Comparison of ENCODE assay signal across 8 cellular contexts in the genomic region with DNA sequence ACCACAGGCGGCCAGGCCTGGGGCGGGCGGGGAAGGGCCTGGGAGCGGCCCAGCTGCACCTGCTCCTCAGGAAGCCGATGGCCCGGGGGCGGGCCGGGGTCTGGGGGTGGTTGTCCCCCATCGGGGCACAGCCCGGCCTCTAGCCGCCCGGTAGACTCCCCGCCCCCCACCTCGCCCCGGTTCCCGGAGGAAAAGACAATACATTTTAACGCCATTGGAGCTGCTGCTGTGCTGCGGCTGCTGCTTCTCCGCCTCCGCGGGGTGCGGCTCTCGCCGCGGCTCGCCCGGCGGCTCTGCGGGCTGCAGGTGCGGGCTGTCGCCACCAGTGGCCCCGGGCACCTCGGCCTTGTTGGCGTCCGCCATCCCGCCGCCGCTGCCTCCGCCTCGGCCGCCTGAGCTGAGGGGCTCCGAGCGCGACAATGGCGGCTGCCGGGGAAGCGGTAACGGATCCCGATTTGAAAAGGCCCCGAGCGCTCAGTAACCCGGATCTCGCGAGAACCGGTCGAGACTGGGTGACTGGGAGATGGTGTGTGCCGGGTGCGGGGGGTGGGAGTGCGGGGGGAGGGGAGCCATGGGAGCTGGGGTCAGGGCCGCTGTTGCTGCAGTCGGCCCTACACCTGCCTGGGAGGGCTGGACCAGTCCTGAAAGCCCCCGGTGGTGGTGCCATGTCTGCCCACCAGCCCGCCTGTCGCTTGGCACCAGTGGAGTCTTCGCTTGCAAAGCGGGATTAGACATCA. TPM values are rescaled to one million over a fixed set of nuclear protein-coding genes. Genes with fewer than 3 reads are reported as not detected.
DNase-seq lines count a peak whose midpoint lies in the region; ATAC-seq and TF ChIP-seq lines count a peak whose summit lies in the region.

A gene with protein sequence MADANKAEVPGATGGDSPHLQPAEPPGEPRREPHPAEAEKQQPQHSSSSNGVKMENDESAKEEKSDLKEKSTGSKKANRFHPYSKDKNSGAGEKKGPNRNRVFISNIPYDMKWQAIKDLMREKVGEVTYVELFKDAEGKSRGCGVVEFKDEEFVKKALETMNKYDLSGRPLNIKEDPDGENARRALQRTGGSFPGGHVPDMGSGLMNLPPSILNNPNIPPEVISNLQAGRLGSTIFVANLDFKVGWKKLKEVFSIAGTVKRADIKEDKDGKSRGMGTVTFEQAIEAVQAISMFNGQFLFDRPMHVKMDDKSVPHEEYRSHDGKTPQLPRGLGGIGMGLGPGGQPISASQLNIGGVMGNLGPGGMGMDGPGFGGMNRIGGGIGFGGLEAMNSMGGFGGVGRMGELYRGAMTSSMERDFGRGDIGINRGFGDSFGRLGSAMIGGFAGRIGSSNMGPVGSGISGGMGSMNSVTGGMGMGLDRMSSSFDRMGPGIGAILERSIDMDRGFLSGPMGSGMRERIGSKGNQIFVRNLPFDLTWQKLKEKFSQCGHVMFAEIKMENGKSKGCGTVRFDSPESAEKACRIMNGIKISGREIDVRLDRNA (minus strand): TSS at position 421 of the 737 bp plus-strand sequence. CDS start 58 bp downstream, at position 363.

- H3K27ac ChIP-seq in thymus (ENCODE audit: low read depth) = peak within 1 kb of the TSS; percentile 31

- peaks cover 3% of the 10 kb centered on the region for H3K9me3 Mint-ChIP-seq in activated naive CD8-positive, alpha-beta T cell treated with anti-CD3 and anti-CD28 coated beads for 36 hours
- peaks cover 7% of the 10 kb centered on the region for H3K9me3 Mint-ChIP-seq in osteocyte (ENCODE audit: unreplicated experiment)

- peak within 1 kb of the TSS; percentile 86 for H3K4me3 ChIP-seq in thymus (ENCODE audit: low read length)

- peaks cover 6% of the 10 kb centered on the region for H3K4me1 ChIP-seq in thymus (ENCODE audit: control insufficient read depth, insufficient read depth, low read length)

- peak within 1 kb of the TSS; percentile 87 for H3K4me3 Mint-ChIP-seq in activated naive CD8-positive, alpha-beta T cell treated with anti-CD3 and anti-CD28 coated beads for 36 hours
- H3K4me3 Mint-ChIP-seq in osteocyte (ENCODE audit: unreplicated experiment) = peak within 1 kb of the TSS; percentile 83

- ATAC-seq in GM21423 (IDR thresholded peaks at IDR 0.05; ENCODE audit: unreplicated experiment) (peak; percentile 62), Right ventricle myocardium inferior (peak; percentile 76)

- peak; percentile 75 for DNase-seq in Caki2 (ENCODE audit: low read depth)
- DNase-seq in HuH-7 (ENCODE audit: low spot score) = peak; percentile 56
- DNase-seq in SK-MEL-5 (ENCODE audit: low read depth, low spot score) = peak; percentile 45
- peak; percentile 77 for DNase-seq in activated naive CD8-positive, alpha-beta T cell treated with anti-CD3 and anti-CD28 coated beads for 36 hours
- peak; percentile 74 for DNase-seq in Right ventricle myocardium inferior (ENCODE audit: missing footprints)
- DNase-seq in osteocyte (ENCODE audit: extremely low spot score, unreplicated experiment) = peak; percentile 94

- H3K4me1 Mint-ChIP-seq in activated naive CD8-positive, alpha-beta T cell treated with anti-CD3 and anti-CD28 coated beads for 36 hours = peaks cover 17% of the 10 kb centered on the region
- peaks cover 14% of the 10 kb centered on the region for H3K4me1 Mint-ChIP-seq in osteocyte (ENCODE audit: unreplicated experiment)

- H3K27me3 Mint-ChIP-seq in activated naive CD8-positive, alpha-beta T cell treated with anti-CD3 and anti-CD28 coated beads for 36 hours = peaks cover 11% of the 10 kb centered on the region
- peaks cover 11% of the 10 kb centered on the region for H3K27me3 Mint-ChIP-seq in osteocyte (ENCODE audit: unreplicated experiment)

- no peaks in the 10 kb centered on the region for H3K36me3 ChIP-seq in thymus (ENCODE audit: control insufficient read depth, insufficient read depth)

- no peaks in the 10 kb centered on the region for H3K9me3 ChIP-seq in thymus (ENCODE audit: control insufficient read depth)

- no peak for TF ChIP-seq CTCF in osteocyte (IDR thresholded peaks at IDR 0.05)

- H3K27ac Mint-ChIP-seq in activated naive CD8-positive, alpha-beta T cell treated with anti-CD3 and anti-CD28 coated beads for 36 hours = peak within 1 kb of the TSS; percentile 85
- H3K27ac Mint-ChIP-seq in osteocyte (ENCODE audit: unreplicated experiment) = peak within 1 kb of the TSS; percentile 86

- 3% methylated on average over 66 of the region's 66 CpGs for WGBS in thymus

- peaks cover 18% of the 10 kb centered on the region for H3K36me3 Mint-ChIP-seq in activated naive CD8-positive, alpha-beta T cell treated with anti-CD3 and anti-CD28 coated beads for 36 hours
- H3K36me3 Mint-ChIP-seq in osteocyte (ENCODE audit: unreplicated experiment) = peaks cover 3% of the 10 kb centered on the region

- intact Hi-C loops in Right ventricle myocardium inferior (cut with DNase I) = no loop called here

- no peaks in the 10 kb centered on the region for H3K27me3 ChIP-seq in thymus (ENCODE audit: control insufficient read depth, insufficient read depth)

- in situ Hi-C loops in Caki2 (cut with HindIII; ENCODE audit: low pct_unique_long_range_greater_than_20kb, low sequenced_read_pairs) = no loop called here
- in situ Hi-C loops in SK-MEL-5 (cut with HindIII; ENCODE audit: low pct_unique_long_range_greater_than_20kb, low sequenced_read_pairs) = no loop called here

RNA-seq across cellular contexts. Expression of the gene that starts here (rescaled TPM):
- 21.8 and 36.1 TPM in 2 replicates for total RNA-seq in Caki2 (2014; rRNA removed; shearing (Covaris generic); ENCODE audit: low replicate concordance)
- total RNA-seq in SK-MEL-5 (2014; rRNA removed; shearing (Covaris generic)) = 1.9 and 4.1 TPM in 2 replicates
- polyA plus RNA-seq in SK-MEL-5 (2015; cell fraction: cytosol; rRNA removed) = 2.3 and 3.6 TPM in 2 replicates
- polyA plus RNA-seq in SK-MEL-5 (2015; cell fraction: nucleus; rRNA removed) = 10.9 and 25.7 TPM in 2 replicates
- 10 to 100 TPM; 17.6 to 22.2 TPM for total RNA-seq in activated naive CD8-positive, alpha-beta T cell treated with anti-CD3 and anti-CD28 coated beads for 36 hours
- total RNA-seq in Right ventricle myocardium inferior = 8.7 TPM
- total RNA-seq in osteocyte = 26.4 and 27.4 TPM in 2 replicates
- 20.4 TPM for polyA plus RNA-seq in thymus

Comparison
In these comparisons a context has a peak if more than half of its experiments do, and no peak if none do; other contexts are left out.
1. Peak in every context shown above with its lines: DNase-seq, ATAC-seq, H3K4me3 ChIP-seq and H3K27ac ChIP-seq.